9 cellular contexts compared by ENCODE assay signal in genomic region chr2:181178823-181179412, GRCh38.
A peak's percentile ranks its signal among the peaks of the same experiment; 100 is the strongest.
DNase-seq lines count a peak whose midpoint lies in the region; ATAC-seq, FAIRE-seq and TF ChIP-seq lines count a peak whose summit lies in the region.
"Had no signal": no experiment of that assay in that cellular context is flagged by ENCODE, and none has a peak within 500 bp of the region (broad histone marks: within the 10 kb centered on the region; RNA-seq: fewer than 3 reads in every experiment).

No MANE protein-coding gene starts in this region.

- H3K36me3 ChIP-seq in pancreas (no peaks in the 10 kb centered on the region), heart left ventricle (no peaks in the 10 kb centered on the region)

- no peaks in the 10 kb centered on the region for H3K27me3 ChIP-seq in pancreas
- no peaks in the 10 kb centered on the region for H3K27me3 ChIP-seq in heart left ventricle

- H3K4me1 ChIP-seq in pancreas (no peaks in the 10 kb centered on the region), heart left ventricle (peaks cover 0 to 2% (median 0%) of the 10 kb centered on the region in 12 donors)

- FAIRE-seq in pancreas (lab: Jason Lieb, UNC) = no peak

- DNase-seq in SKM-1 treated with dmso at 0.1 percent for 144 hours (lab: John Stamatoyannopoulos, UW; ENCODE audit: unreplicated experiment) = peak; percentile 5
- DNase-seq in SKM-1 (lab: John Stamatoyannopoulos, UW; ENCODE audit: unreplicated experiment) = no peak
- DNase-seq in glutamatergic neuron = peak; percentile 52
- DNase-seq in pancreas = no peak
- no peak for DNase-seq in 8988T
- no peak for DNase-seq in heart left ventricle

- no peaks in the 10 kb centered on the region for H3K36me3 Mint-ChIP-seq in glutamatergic neuron (ENCODE audit: unreplicated experiment)

- TF ChIP-seq CTCF in WI38 (IDR thresholded peaks at IDR 0.05; ENCODE audit: low read depth, low read length) = 0 out of 2 replicates have a peak, but pooled peaks have one; percentile 9
- TF ChIP-seq CTCF in glutamatergic neuron (IDR thresholded peaks at IDR 0.05; ENCODE audit: partially characterized antibody, unreplicated experiment) = peak; percentile 79
- TF ChIP-seq CTCF in pancreas (IDR thresholded peaks at IDR 0.05) = peak in 1 of 4 donors; percentile 9
- TF ChIP-seq CTCF in heart left ventricle (IDR thresholded peaks at IDR 0.05) = peak in 4 of 12 donors; percentile 9 to 28 (median 22)

- H3K4me3 Mint-ChIP-seq in glutamatergic neuron (ENCODE audit: unreplicated experiment) = no peak overlapping the region

- no peak overlapping the region for H3K27ac Mint-ChIP-seq in glutamatergic neuron (ENCODE audit: unreplicated experiment)

- H3K4me1 Mint-ChIP-seq in glutamatergic neuron (ENCODE audit: low read depth, unreplicated experiment) = no peaks in the 10 kb centered on the region

- 52 to 54% methylated on average over 2 of the region's 2 CpGs for WGBS in pancreas, 2 donors
- 59 to 65% (median 63%) methylated on average over 2 of the region's 2 CpGs for WGBS in heart left ventricle, 4 donors

- no peak overlapping the region for H3K4me3 ChIP-seq in WI38 (ENCODE audit: low read depth, low read length)
- no peak overlapping the region for H3K4me3 ChIP-seq in pancreas
- no peak overlapping the region for H3K4me3 ChIP-seq in heart left ventricle
- H3K4me3 ChIP-seq: skin epidermis had no signal

- H3K9me3 ChIP-seq in pancreas (no peaks in the 10 kb centered on the region), heart left ventricle (no peaks in the 10 kb centered on the region)

- intact Hi-C loops in pancreas (cut with DNase I) (no loop called here), heart left ventricle (cut with DNase I) (no loop called here)

- TF ChIP-seq POLR2A in heart left ventricle (IDR thresholded peaks at IDR 0.05) = no peak

- ATAC-seq in HG03103 (IDR thresholded peaks at IDR 0.05; ENCODE audit: low read depth, unreplicated experiment) (peak; percentile 70), pancreas (no peak), heart left ventricle (no peak)

- no peaks in the 10 kb centered on the region for H3K9me3 Mint-ChIP-seq in glutamatergic neuron (ENCODE audit: unreplicated experiment)

- H3K27ac ChIP-seq in pancreas (no peak overlapping the region), heart left ventricle (no peak overlapping the region)
- H3K27ac ChIP-seq: skin epidermis had no signal

- H3K27me3 Mint-ChIP-seq in glutamatergic neuron (ENCODE audit: unreplicated experiment) = no peaks in the 10 kb centered on the region

Comparison
In these comparisons a context has a peak if more than half of its experiments do, and no peak if none do; other contexts are left out.
1. DNase-seq: peak in SKM-1 treated with dmso at 0.1 percent for 144 hours (single experiment) and glutamatergic neuron (single experiment); none in SKM-1 (single experiment), pancreas (0 of 6), 8988T (single experiment) and heart left ventricle (0 of 5).